In genomic region chr20:30376767-30377658, GRCh38 we compare ENCODE assay signal across 1 cellular context.
TF ChIP-seq lines count a peak whose summit lies in the region.

No MANE protein-coding gene starts in this region.

TF ChIP-seq in HepG2, 621 proteins besides CTCF, POLR2A, EP300 and RAD21 (continued from another document and continues in another):
- TF ChIP-seq THYN1 (CRISPR knock-in tag; IDR thresholded peaks at IDR 0.05; ENCODE audit: borderline replicate concordance, low read depth), result no peak
- TF ChIP-seq PAF1 (CRISPR knock-in tag; IDR thresholded peaks at IDR 0.05), result no peak
- TF ChIP-seq, protein P1, sequence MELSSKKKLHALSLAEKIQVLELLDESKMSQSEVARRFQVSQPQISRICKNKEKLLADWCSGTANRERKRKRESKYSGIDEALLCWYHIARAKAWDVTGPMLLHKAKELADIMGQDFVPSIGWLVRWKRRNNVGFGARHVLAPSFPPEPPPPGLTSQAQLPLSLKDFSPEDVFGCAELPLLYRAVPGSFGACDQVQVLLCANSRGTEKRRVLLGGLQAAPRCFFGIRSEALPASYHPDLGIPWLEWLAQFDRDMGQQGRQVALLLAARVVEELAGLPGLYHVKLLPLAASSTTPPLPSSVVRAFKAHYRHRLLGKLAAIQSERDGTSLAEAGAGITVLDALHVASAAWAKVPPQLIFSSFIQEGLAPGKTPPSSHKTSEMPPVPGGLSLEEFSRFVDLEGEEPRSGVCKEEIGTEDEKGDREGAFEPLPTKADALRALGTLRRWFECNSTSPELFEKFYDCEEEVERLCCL (CRISPR knock-in tag; IDR thresholded peaks at IDR 0.05; ENCODE audit: borderline replicate concordance), result no peak
- TF ChIP-seq KMT2A (CRISPR knock-in tag; IDR thresholded peaks at IDR 0.05), result peak; percentile 88
- no peak for TF ChIP-seq PRMT3 (CRISPR knock-in tag; IDR thresholded peaks at IDR 0.05; ENCODE audit: borderline replicate concordance, low read depth)
- peak; percentile 82 for TF ChIP-seq HOXA5 (CRISPR knock-in tag; IDR thresholded peaks at IDR 0.05)
- TF ChIP-seq IRF2 (CRISPR knock-in tag; IDR thresholded peaks at IDR 0.05), result peak; percentile 81
- TF ChIP-seq ZSCAN25 (CRISPR knock-in tag; IDR thresholded peaks at IDR 0.05), result no peak
- TF ChIP-seq ZNF792 (CRISPR knock-in tag; IDR thresholded peaks at IDR 0.05), result no peak; the same call in none of the 2 replicates
- TF ChIP-seq ZNF607 (CRISPR knock-in tag; IDR thresholded peaks at IDR 0.05; ENCODE audit: borderline replicate concordance), result peak; percentile 95
- peak; percentile 83; the same call in 1 of the 2 replicates for TF ChIP-seq MIER3 (CRISPR knock-in tag; IDR thresholded peaks at IDR 0.05; ENCODE audit: borderline replicate concordance)
- TF ChIP-seq, protein P2, sequence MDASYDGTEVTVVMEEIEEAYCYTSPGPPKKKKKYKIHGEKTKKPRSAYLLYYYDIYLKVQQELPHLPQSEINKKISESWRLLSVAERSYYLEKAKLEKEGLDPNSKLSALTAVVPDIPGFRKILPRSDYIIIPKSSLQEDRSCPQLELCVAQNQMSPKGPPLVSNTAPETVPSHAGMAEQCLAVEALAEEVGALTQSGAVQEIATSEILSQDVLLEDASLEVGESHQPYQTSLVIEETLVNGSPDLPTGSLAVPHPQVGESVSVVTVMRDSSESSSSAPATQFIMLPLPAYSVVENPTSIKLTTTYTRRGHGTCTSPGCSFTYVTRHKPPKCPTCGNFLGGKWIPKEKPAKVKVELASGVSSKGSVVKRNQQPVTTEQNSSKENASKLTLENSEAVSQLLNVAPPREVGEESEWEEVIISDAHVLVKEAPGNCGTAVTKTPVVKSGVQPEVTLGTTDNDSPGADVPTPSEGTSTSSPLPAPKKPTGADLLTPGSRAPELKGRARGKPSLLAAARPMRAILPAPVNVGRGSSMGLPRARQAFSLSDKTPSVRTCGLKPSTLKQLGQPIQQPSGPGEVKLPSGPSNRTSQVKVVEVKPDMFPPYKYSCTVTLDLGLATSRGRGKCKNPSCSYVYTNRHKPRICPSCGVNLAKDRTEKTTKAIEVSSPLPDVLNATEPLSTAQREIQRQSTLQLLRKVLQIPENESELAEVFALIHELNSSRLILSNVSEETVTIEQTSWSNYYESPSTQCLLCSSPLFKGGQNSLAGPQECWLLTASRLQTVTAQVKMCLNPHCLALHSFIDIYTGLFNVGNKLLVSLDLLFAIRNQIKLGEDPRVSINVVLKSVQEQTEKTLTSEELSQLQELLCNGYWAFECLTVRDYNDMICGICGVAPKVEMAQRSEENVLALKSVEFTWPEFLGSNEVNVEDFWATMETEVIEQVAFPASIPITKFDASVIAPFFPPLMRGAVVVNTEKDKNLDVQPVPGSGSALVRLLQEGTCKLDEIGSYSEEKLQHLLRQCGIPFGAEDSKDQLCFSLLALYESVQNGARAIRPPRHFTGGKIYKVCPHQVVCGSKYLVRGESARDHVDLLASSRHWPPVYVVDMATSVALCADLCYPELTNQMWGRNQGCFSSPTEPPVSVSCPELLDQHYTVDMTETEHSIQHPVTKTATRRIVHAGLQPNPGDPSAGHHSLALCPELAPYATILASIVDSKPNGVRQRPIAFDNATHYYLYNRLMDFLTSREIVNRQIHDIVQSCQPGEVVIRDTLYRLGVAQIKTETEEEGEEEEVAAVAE (CRISPR knock-in tag; IDR thresholded peaks at IDR 0.05; ENCODE audit: borderline replicate concordance), result no peak; the same call in 1 of the 2 replicates
- TF ChIP-seq ZBTB42 (CRISPR knock-in tag; IDR thresholded peaks at IDR 0.05), result no peak
- peak; percentile 64; the same call in 1 of the 2 replicates for TF ChIP-seq TFE3 (CRISPR knock-in tag; IDR thresholded peaks at IDR 0.05)
- TF ChIP-seq DR1 (CRISPR knock-in tag; IDR thresholded peaks at IDR 0.05), result peak; percentile 82
- TF ChIP-seq, protein P3, sequence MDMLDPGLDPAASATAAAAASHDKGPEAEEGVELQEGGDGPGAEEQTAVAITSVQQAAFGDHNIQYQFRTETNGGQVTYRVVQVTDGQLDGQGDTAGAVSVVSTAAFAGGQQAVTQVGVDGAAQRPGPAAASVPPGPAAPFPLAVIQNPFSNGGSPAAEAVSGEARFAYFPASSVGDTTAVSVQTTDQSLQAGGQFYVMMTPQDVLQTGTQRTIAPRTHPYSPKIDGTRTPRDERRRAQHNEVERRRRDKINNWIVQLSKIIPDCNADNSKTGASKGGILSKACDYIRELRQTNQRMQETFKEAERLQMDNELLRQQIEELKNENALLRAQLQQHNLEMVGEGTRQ (IDR thresholded peaks at IDR 0.05; ENCODE audit: low read depth, low read length), result no peak
- TF ChIP-seq, protein P3 (CRISPR knock-in tag; IDR thresholded peaks at IDR 0.05; ENCODE audit: borderline replicate concordance), result peak; percentile 7; the same call in 1 of the 2 replicates
- TF ChIP-seq NCOA2 (CRISPR knock-in tag; IDR thresholded peaks at IDR 0.05), result no peak; the same call in 1 of the 2 replicates
- TF ChIP-seq PHF21A (CRISPR knock-in tag; IDR thresholded peaks at IDR 0.05), result peak; percentile 69
- no peak for TF ChIP-seq ZNF569 (CRISPR knock-in tag; IDR thresholded peaks at IDR 0.05; ENCODE audit: borderline replicate concordance)
- TF ChIP-seq DDIT3 (CRISPR knock-in tag; IDR thresholded peaks at IDR 0.05), result no peak
- peak; percentile 83 for TF ChIP-seq ERF (CRISPR knock-in tag; IDR thresholded peaks at IDR 0.05)
- TF ChIP-seq ZNF703 (CRISPR knock-in tag; IDR thresholded peaks at IDR 0.05; ENCODE audit: borderline replicate concordance), result no peak
- TF ChIP-seq ZXDC (CRISPR knock-in tag; IDR thresholded peaks at IDR 0.05), result no peak
- TF ChIP-seq, protein P4, sequence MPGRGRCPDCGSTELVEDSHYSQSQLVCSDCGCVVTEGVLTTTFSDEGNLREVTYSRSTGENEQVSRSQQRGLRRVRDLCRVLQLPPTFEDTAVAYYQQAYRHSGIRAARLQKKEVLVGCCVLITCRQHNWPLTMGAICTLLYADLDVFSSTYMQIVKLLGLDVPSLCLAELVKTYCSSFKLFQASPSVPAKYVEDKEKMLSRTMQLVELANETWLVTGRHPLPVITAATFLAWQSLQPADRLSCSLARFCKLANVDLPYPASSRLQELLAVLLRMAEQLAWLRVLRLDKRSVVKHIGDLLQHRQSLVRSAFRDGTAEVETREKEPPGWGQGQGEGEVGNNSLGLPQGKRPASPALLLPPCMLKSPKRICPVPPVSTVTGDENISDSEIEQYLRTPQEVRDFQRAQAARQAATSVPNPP (CRISPR knock-in tag; IDR thresholded peaks at IDR 0.05), result no peak
- no peak for TF ChIP-seq ATRX (CRISPR knock-in tag; IDR thresholded peaks at IDR 0.05; ENCODE audit: borderline replicate concordance)
- TF ChIP-seq ZNF33B (CRISPR knock-in tag; IDR thresholded peaks at IDR 0.05), result no peak
- no peak; the same call in 1 of the 2 replicates for TF ChIP-seq NR1H2 (CRISPR knock-in tag; IDR thresholded peaks at IDR 0.05; ENCODE audit: borderline replicate concordance, low read depth)
- TF ChIP-seq SETDB1 (CRISPR knock-in tag; IDR thresholded peaks at IDR 0.05; ENCODE audit: borderline replicate concordance), result no peak
- TF ChIP-seq EED (CRISPR knock-in tag; IDR thresholded peaks at IDR 0.05), result no peak
- TF ChIP-seq TAF15 (IDR thresholded peaks at IDR 0.05; ENCODE audit: low read depth, low read length, poor library complexity, severe bottlenecking), result no peak
- no peak for TF ChIP-seq FOXJ3 (CRISPR knock-in tag; IDR thresholded peaks at IDR 0.05; ENCODE audit: borderline replicate concordance)
- TF ChIP-seq NFE2 (CRISPR knock-in tag; IDR thresholded peaks at IDR 0.05), result no peak
- no peak for TF ChIP-seq NBN (conservative IDR thresholded peaks at IDR 0.05)
- peak; percentile 59 for TF ChIP-seq XRCC5 (optimal IDR thresholded peaks at IDR 0.05; ENCODE audit: low read length)
- TF ChIP-seq ZNF337 (CRISPR knock-in tag; IDR thresholded peaks at IDR 0.05; ENCODE audit: borderline replicate concordance, low read depth), result no peak
- TF ChIP-seq SIN3A (IDR thresholded peaks at IDR 0.05; ENCODE audit: borderline replicate concordance, low read depth, low read length), result peak; percentile 92
- peak; percentile 88; the same call in 1 of the 2 replicates for TF ChIP-seq ZNF704 (CRISPR knock-in tag; IDR thresholded peaks at IDR 0.05; ENCODE audit: borderline replicate concordance)
- TF ChIP-seq RARA (CRISPR knock-in tag; IDR thresholded peaks at IDR 0.05), result peak; percentile 31
- no peak for TF ChIP-seq ATAD3A (CRISPR knock-in tag; IDR thresholded peaks at IDR 0.05)
- no peak for TF ChIP-seq TFAP4 (IDR thresholded peaks at IDR 0.05; ENCODE audit: borderline replicate concordance, low read depth)
- TF ChIP-seq, protein P5, sequence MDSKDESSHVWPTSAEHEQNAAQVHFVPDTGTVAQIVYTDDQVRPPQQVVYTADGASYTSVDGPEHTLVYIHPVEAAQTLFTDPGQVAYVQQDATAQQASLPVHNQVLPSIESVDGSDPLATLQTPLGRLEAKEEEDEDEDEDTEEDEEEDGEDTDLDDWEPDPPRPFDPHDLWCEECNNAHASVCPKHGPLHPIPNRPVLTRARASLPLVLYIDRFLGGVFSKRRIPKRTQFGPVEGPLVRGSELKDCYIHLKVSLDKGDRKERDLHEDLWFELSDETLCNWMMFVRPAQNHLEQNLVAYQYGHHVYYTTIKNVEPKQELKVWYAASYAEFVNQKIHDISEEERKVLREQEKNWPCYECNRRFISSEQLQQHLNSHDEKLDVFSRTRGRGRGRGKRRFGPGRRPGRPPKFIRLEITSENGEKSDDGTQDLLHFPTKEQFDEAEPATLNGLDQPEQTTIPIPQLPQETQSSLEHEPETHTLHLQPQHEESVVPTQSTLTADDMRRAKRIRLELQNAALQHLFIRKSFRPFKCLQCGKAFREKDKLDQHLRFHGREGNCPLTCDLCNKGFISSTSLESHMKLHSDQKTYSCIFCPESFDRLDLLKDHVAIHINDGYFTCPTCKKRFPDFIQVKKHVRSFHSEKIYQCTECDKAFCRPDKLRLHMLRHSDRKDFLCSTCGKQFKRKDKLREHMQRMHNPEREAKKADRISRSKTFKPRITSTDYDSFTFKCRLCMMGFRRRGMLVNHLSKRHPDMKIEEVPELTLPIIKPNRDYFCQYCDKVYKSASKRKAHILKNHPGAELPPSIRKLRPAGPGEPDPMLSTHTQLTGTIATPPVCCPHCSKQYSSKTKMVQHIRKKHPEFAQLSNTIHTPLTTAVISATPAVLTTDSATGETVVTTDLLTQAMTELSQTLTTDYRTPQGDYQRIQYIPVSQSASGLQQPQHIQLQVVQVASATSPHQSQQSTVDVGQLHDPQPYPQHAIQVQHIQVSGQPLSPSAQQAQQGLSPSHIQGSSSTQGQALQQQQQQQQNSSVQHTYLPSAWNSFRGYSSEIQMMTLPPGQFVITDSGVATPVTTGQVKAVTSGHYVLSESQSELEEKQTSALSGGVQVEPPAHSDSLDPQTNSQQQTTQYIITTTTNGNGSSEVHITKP (CRISPR knock-in tag; IDR thresholded peaks at IDR 0.05; ENCODE audit: low read depth), result no peak
